8 cellular contexts compared by ENCODE assay signal in the genomic region with DNA sequence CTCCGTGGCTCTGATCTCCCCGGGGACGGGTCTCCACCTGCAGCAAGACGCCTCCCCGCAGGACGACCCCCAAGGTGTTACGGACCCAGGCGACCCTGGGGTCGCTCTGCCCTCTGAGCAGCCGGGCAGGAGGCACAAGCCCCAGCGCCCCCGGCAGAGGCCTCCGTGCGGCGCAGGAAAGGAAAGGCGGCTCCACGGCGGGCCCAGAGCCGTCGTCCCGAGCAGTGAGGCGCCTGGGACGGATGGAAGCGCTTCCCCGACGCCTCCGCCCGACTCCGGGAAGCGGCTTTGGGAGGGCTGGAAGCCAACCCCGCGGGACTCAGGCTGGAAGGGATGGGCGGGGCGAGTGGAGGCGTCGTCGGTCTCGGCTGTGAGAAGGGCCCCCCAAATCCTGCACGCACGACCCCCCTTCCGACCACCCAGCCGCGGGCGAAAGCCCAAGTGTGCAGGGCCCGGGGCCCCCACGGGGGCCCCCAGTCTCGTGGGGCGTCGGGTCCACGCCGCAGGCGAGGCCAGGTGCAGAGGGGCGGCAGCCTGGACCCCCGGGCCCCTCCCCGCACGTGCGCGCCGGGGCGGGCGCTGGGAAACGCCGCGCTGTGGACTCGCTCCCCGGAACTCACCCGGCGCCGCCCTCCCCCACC. TPM values are rescaled to one million over a fixed set of nuclear protein-coding genes. Genes with fewer than 3 reads are reported as not detected.
A peak's percentile ranks its signal among the peaks of the same experiment; 100 is the strongest.
DNase-seq lines count a peak whose midpoint lies in the region; ATAC-seq and TF ChIP-seq lines count a peak whose summit lies in the region.

No MANE protein-coding gene starts in this region.

- no peak overlapping the region for H3K27ac Mint-ChIP-seq in Caco-2 (ENCODE audit: unreplicated experiment)
- no peak overlapping the region for H3K27ac Mint-ChIP-seq in activated naive CD8-positive, alpha-beta T cell treated with anti-CD3 and anti-CD28 coated beads, Interleukin-2, amount 10 ng/mL, durations not matched to agents 7 days and 5 days

- POLR2A ChIA-PET in Caco-2 (lab: Charles Lee): no interaction called here
- POLR2A ChIA-PET in activated naive CD8-positive, alpha-beta T cell treated with anti-CD3 and anti-CD28 coated beads, Interleukin-2, amount 10 ng/mL, durations not matched to agents 7 days and 5 days (lab: Charles Lee): no interaction called here

- H3K4me1 Mint-ChIP-seq in Caco-2 (ENCODE audit: low read depth, unreplicated experiment): peaks cover 24% of the 10 kb centered on the region
- H3K4me1 Mint-ChIP-seq in activated naive CD8-positive, alpha-beta T cell treated with anti-CD3 and anti-CD28 coated beads, Interleukin-2, amount 10 ng/mL, durations not matched to agents 7 days and 5 days: peaks cover 7% of the 10 kb centered on the region

- H3K36me3 ChIP-seq in Caco-2 (ENCODE audit: control insufficient read depth, insufficient read depth, low read length) (no peaks in the 10 kb centered on the region), iPS DF 6.9 (ENCODE audit: control insufficient read depth, insufficient read depth, low read length) (no peaks in the 10 kb centered on the region)

- H3K9me3 Mint-ChIP-seq in Caco-2 (ENCODE audit: unreplicated experiment): no peaks in the 10 kb centered on the region
- peaks cover 3% of the 10 kb centered on the region for H3K9me3 Mint-ChIP-seq in activated naive CD8-positive, alpha-beta T cell treated with anti-CD3 and anti-CD28 coated beads, Interleukin-2, amount 10 ng/mL, durations not matched to agents 7 days and 5 days

- CTCF ChIA-PET in Caco-2 (lab: Charles Lee): interaction anchor here (1.0 to 1.1 kb wide), 2 partner anchors 27 to 611 kb away, joined by 3 to 4 read pairs; a partner anchor contains a TSS

- H3K36me3 Mint-ChIP-seq in Caco-2 (ENCODE audit: insufficient read depth, unreplicated experiment): peaks cover 15% of the 10 kb centered on the region
- H3K36me3 Mint-ChIP-seq in activated naive CD8-positive, alpha-beta T cell treated with anti-CD3 and anti-CD28 coated beads, Interleukin-2, amount 10 ng/mL, durations not matched to agents 7 days and 5 days: peaks cover 2% of the 10 kb centered on the region

- no peaks in the 10 kb centered on the region for H3K27me3 ChIP-seq in Caco-2 (replicated peaks; ENCODE audit: control insufficient read depth, insufficient read depth, low read length)
- H3K27me3 ChIP-seq in iPS DF 6.9 (ENCODE audit: control insufficient read depth, insufficient read depth, low read length): peaks cover 13% of the 10 kb centered on the region; the same call in 1 of the 2 replicates

- ATAC-seq in activated naive CD8-positive, alpha-beta T cell treated with anti-CD3 and anti-CD28 coated beads, Interleukin-2, amount 10 ng/mL, durations not matched to agents 7 days and 5 days (ENCODE audit: low read depth): no peak
- no peak for ATAC-seq in GM21737 (IDR thresholded peaks at IDR 0.05; ENCODE audit: unreplicated experiment)

- peaks cover 22% of the 10 kb centered on the region for H3K4me1 ChIP-seq in Caco-2
- peaks cover 9% of the 10 kb centered on the region for H3K4me1 ChIP-seq in iPS DF 6.9 (ENCODE audit: control insufficient read depth, insufficient read depth, low read length)

- intact Hi-C loops in Caco-2 (cut with micrococcal nuclease; ENCODE audit: unreplicated experiment): loop anchor here (2.0 to 5.0 kb wide), 2 partner anchors 33 to 78 kb away; a partner anchor contains a TSS

- no TSS peak for BruUV-seq in Caco-2 (replicated peaks; lab: Mats Ljungman, UMichigan)

- H3K4me3 ChIP-seq in Caco-2 (ENCODE audit: low read depth, low read length) (peak overlapping the region; percentile 65), iPS DF 6.9 (ENCODE audit: low read length) (peak overlapping the region; percentile 20; the same call in 1 of the 2 replicates), skin epidermis (peak overlapping the region; percentile 37 to 64 (median 45))

- peak in 1 of 2 experiments; percentile 52 for DNase-seq in Caco-2
- DNase-seq in LoVo (ENCODE audit: low spot score): peak; percentile 22
- DNase-seq in activated naive CD8-positive, alpha-beta T cell treated with anti-CD3 and anti-CD28 coated beads, Interleukin-2, amount 10 ng/mL, durations not matched to agents 7 days and 5 days: peak; percentile 50
- DNase-seq in iPS DF 6.9 (ENCODE audit: low read depth, low spot score): no peak
- no peak for DNase-seq in KG1 (lab: John Stamatoyannopoulos, UW)
- no peak for DNase-seq in A172 (ENCODE audit: low spot score)

- H3K27ac ChIP-seq in iPS DF 6.9 (ENCODE audit: low read length): no peak overlapping the region
- peak overlapping the region in 20 of 21 experiments; percentile 3 to 88 (median 74) for H3K27ac ChIP-seq in skin epidermis

- no CpG with 5 or more reads among the region's 69 CpGs for WGBS in iPS DF 6.9 (ENCODE audit: insufficient coverage, insufficient read length)

- no peaks in the 10 kb centered on the region for H3K27me3 Mint-ChIP-seq in Caco-2 (ENCODE audit: insufficient read depth, unreplicated experiment)
- peaks cover 37% of the 10 kb centered on the region for H3K27me3 Mint-ChIP-seq in activated naive CD8-positive, alpha-beta T cell treated with anti-CD3 and anti-CD28 coated beads, Interleukin-2, amount 10 ng/mL, durations not matched to agents 7 days and 5 days

- H3K4me3 Mint-ChIP-seq in Caco-2 (ENCODE audit: unreplicated experiment): peak overlapping the region; percentile 64
- peak overlapping the region; percentile 64 for H3K4me3 Mint-ChIP-seq in activated naive CD8-positive, alpha-beta T cell treated with anti-CD3 and anti-CD28 coated beads, Interleukin-2, amount 10 ng/mL, durations not matched to agents 7 days and 5 days

- no peaks in the 10 kb centered on the region for H3K9me3 ChIP-seq in Caco-2
- H3K9me3 ChIP-seq in iPS DF 6.9 (ENCODE audit: control insufficient read depth, insufficient read depth, low read length): no peaks in the 10 kb centered on the region

- peak in 1 of 2 experiments; percentile 0 for TF ChIP-seq CTCF in Caco-2 (IDR thresholded peaks at IDR 0.05; ENCODE audit: insufficient read depth in 1 of 2, low read depth in 1 of 2, low read length in 1 of 2, severe bottlenecking in 1 of 2, unreplicated experiment in 1 of 2)

RNA-seq across cellular contexts. Expression of a gene that starts 32.7 kb away (rescaled TPM):
- 36.0 and 37.0 TPM in 2 replicates for total RNA-seq in Caco-2 (2022)
- total RNA-seq in activated naive CD8-positive, alpha-beta T cell treated with anti-CD3 and anti-CD28 coated beads, Interleukin-2, amount 10 ng/mL, durations not matched to agents 7 days and 5 days: 1 to 10 TPM; 2.1 to 2.7 TPM
- 3.9 and 6.6 TPM in 2 replicates for total RNA-seq in A172 (2014; rRNA removed; shearing (Covaris generic))

Comparison
In these comparisons a context has a peak if more than half of its experiments do, and no peak if none do; other contexts are left out.
1. DNase-seq: peak in LoVo (single experiment) and activated naive CD8-positive, alpha-beta T cell treated with anti-CD3 and anti-CD28 coated beads, Interleukin-2, amount 10 ng/mL, durations not matched to agents 7 days and 5 days (single experiment); none in iPS DF 6.9 (single experiment), KG1 (single experiment) and A172 (single experiment).
2. Peak in every context shown above with its lines, with median percentiles within 50 percentile points of each other: H3K4me3 ChIP-seq.